In genomic region chr4:128347175-128347868, GRCh38 we compare ENCODE assay signal across 1 cellular context.
TF ChIP-seq lines count a peak whose summit lies in the region.

No MANE protein-coding gene starts in this region.

TF ChIP-seq in K562, 482 proteins besides CTCF, POLR2A, EP300 and RAD21 (continued from another document):
- peak; percentile 86 for TF ChIP-seq CBFA2T2 (conservative IDR thresholded peaks at IDR 0.05)
TF ChIP-seq in K562: peak in this region for 48.
